ENCODE assay signal across 15 cellular contexts in the genomic region with DNA sequence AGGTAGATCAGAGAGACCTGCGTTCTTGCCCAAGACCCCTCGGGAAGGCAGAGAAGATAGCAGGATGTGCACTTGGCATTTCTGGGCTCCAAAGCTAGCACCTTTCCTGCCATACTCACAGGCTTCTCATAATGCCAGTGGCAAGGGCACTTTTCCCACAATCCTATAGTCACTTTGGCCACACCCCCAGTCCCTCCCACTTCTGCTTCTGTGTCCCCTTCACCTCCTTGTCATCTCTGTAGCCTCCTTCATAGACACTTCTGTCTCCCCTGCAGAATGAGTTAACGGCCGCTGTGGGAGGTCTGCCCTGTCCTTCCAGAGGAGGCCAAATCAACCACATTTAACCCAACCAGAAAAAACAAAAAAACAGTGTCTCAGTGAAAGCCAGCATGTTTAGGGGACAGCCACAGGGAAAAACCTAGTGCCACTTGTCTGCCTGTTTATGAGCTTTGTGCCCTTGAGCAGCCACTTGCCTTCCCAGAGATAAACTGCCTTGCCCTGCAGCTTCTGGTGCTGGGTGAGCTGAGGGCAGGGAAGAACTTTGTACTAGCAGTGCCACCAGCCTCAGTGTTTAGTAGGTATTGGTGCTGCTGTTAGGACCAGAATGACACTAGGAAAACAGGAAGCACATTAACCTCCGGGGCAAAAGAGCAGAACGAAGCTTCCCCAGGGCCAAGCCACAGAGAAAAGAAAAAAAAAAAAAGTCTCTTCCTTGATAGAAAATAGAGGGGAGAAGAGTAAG.
DNase-seq lines count a peak whose midpoint lies in the region; ATAC-seq, FAIRE-seq and TF ChIP-seq lines count a peak whose summit lies in the region.
"Had no signal": no experiment of that assay in that cellular context is flagged by ENCODE, and none has a peak within 500 bp of the region (broad histone marks: within the 10 kb centered on the region; RNA-seq: fewer than 3 reads in every experiment).

No MANE protein-coding gene starts in this region.

- H3K4me2 ChIP-seq in Loucy (ENCODE audit: low read depth, low read length, poor library complexity, severe bottlenecking): peak overlapping the region; percentile 54

- H3K4me1 ChIP-seq in heart left ventricle (peaks cover 0 to 17% (median 5%) of the 10 kb centered on the region in 12 donors), right atrium auricular region (peaks cover 0 to 16% of the 10 kb centered on the region in 2 donors), Loucy (ENCODE audit: insufficient read depth, low read length, poor library complexity, severe bottlenecking) (peaks cover 14% of the 10 kb centered on the region), duodenal mucosa (ENCODE audit: control insufficient read depth in 1 of 2, insufficient read depth in 2 of 2, low read length in 2 of 2) (peaks cover 24 to 41% of the 10 kb centered on the region in 2 donors), transverse colon (peaks cover 0 to 14% (median 8%) of the 10 kb centered on the region in 4 donors)
- H3K4me1 ChIP-seq: psoas muscle had no signal

- H3K36me3 ChIP-seq in heart left ventricle (no peaks in the 10 kb centered on the region), right atrium auricular region (no peaks in the 10 kb centered on the region), Loucy (ENCODE audit: insufficient read depth, low read length) (no peaks in the 10 kb centered on the region), duodenal mucosa (ENCODE audit: control insufficient read depth in 1 of 2, insufficient read depth in 2 of 2, low read length in 2 of 2) (no peaks in the 10 kb centered on the region), transverse colon (no peaks in the 10 kb centered on the region)

- in situ Hi-C loops in transverse colon (cut with MboI; ENCODE audit: low pct_ligation_motif_present in 1 of 4, low pct_unique_long_range_greater_than_20kb in 1 of 4, low sequenced_read_pairs in 3 of 4): no loop called here

- no peaks in the 10 kb centered on the region for H4K20me1 ChIP-seq in Loucy (ENCODE audit: insufficient read depth, low read length, poor library complexity, severe bottlenecking)

- H2AFZ ChIP-seq in Loucy (ENCODE audit: low read length): peak overlapping the region; percentile 43; the same call in 1 of the 2 replicates

- peak; percentile 72 to 84 (median 74) for ATAC-seq in heart left ventricle
- ATAC-seq in HG02642 (IDR thresholded peaks at IDR 0.05; ENCODE audit: poor library complexity, unreplicated experiment): no peak
- no peak for ATAC-seq in HG03469 (IDR thresholded peaks at IDR 0.05; ENCODE audit: unreplicated experiment)
- ATAC-seq: psoas muscle had no signal

- TF ChIP-seq POLR2A in heart left ventricle (IDR thresholded peaks at IDR 0.05): no peak
- no peak for TF ChIP-seq POLR2A in transverse colon (IDR thresholded peaks at IDR 0.05)

- intact Hi-C loops in heart left ventricle (cut with DNase I): no loop called here
- intact Hi-C loops in transverse colon (cut with DNase I; ENCODE audit: low total_unique reads): no loop called here

- peak overlapping the region; percentile 17 for H3K9ac ChIP-seq in Loucy (ENCODE audit: low read depth, low read length, poor library complexity, severe bottlenecking)
- H3K9ac ChIP-seq in duodenal mucosa (ENCODE audit: low read depth in 1 of 2, low read length in 2 of 2): peak overlapping the region; percentile 20 to 66

- H3K4me3 ChIP-seq in heart left ventricle (no peak overlapping the region), right atrium auricular region (no peak overlapping the region), Loucy (ENCODE audit: low read length, poor library complexity, severe bottlenecking) (peak overlapping the region; percentile 8), duodenal mucosa (ENCODE audit: low read depth in 1 of 2, low read length in 2 of 2) (peak overlapping the region in 1 of 2 donors; percentile 25), transverse colon (no peak overlapping the region)
- H3K4me3 ChIP-seq: coronary artery, psoas muscle had no signal

- H3K79me2 ChIP-seq in Loucy (ENCODE audit: insufficient read depth, low read length): no peaks in the 10 kb centered on the region

- no peaks in the 10 kb centered on the region for H3K9me3 ChIP-seq in heart left ventricle
- no peaks in the 10 kb centered on the region for H3K9me3 ChIP-seq in right atrium auricular region
- H3K9me3 ChIP-seq in Loucy (ENCODE audit: insufficient read depth, low read depth, low read length): no peaks in the 10 kb centered on the region
- no peaks in the 10 kb centered on the region for H3K9me3 ChIP-seq in duodenal mucosa (ENCODE audit: control insufficient read depth in 1 of 2, low read length in 2 of 2)
- no peaks in the 10 kb centered on the region for H3K9me3 ChIP-seq in transverse colon
- H3K9me3 ChIP-seq: psoas muscle had no signal

- H3K27ac ChIP-seq in heart left ventricle (peak overlapping the region in 1 of 12 donors; percentile 15), right atrium auricular region (no peak overlapping the region), duodenal mucosa (ENCODE audit: low read depth, low read length) (peak overlapping the region; percentile 58), transverse colon (peak overlapping the region; percentile 13 to 68 (median 59))
- H3K27ac ChIP-seq: coronary artery, psoas muscle had no signal

- no peaks in the 10 kb centered on the region for H3K9me2 ChIP-seq in Loucy (replicated peaks; ENCODE audit: low read depth, low read length)

- peak in 1 of 5 donors; percentile 45 for DNase-seq in heart left ventricle
- DNase-seq in right atrium auricular region (ENCODE audit: low spot score): no peak
- peak; percentile 70 for DNase-seq in transverse colon
- no peak for DNase-seq in urothelium cell line (ENCODE audit: low spot score)
- DNase-seq: mammary epithelial cell, NCI-H774, psoas muscle, SW 1271 had no signal

- no peaks in the 10 kb centered on the region for H3F3A ChIP-seq in Loucy (ENCODE audit: low read depth)

- H3K27me3 ChIP-seq in heart left ventricle: no peaks in the 10 kb centered on the region
- no peaks in the 10 kb centered on the region for H3K27me3 ChIP-seq in right atrium auricular region
- no peaks in the 10 kb centered on the region for H3K27me3 ChIP-seq in Loucy (ENCODE audit: insufficient read depth, low read length, poor library complexity, severe bottlenecking)
- no peaks in the 10 kb centered on the region for H3K27me3 ChIP-seq in duodenal mucosa (ENCODE audit: control insufficient read depth in 1 of 2, insufficient read depth in 2 of 2, low read length in 2 of 2)
- H3K27me3 ChIP-seq in transverse colon: no peaks in the 10 kb centered on the region

- TF ChIP-seq EP300 in transverse colon (IDR thresholded peaks at IDR 0.05; ENCODE audit: low read depth): no peak

- TF ChIP-seq CTCF in heart left ventricle (IDR thresholded peaks at IDR 0.05): no peak
- TF ChIP-seq CTCF in right atrium auricular region (IDR thresholded peaks at IDR 0.05): no peak
- no peak for TF ChIP-seq CTCF in Loucy (conservative IDR thresholded peaks at IDR 0.05; ENCODE audit: low read length)
- TF ChIP-seq CTCF in transverse colon (IDR thresholded peaks at IDR 0.05): no peak

- FAIRE-seq in urothelium cell line (lab: Jason Lieb, UNC): no peak
- FAIRE-seq: D721Med, frontal cortex had no signal

- WGBS in heart left ventricle, 4 donors: 43 to 68% (median 60%) methylated on average over 6 of the region's 6 CpGs
- WGBS in transverse colon (ENCODE audit: low coverage in 1 of 2), 2 donors: 59% methylated on average over 6 of the region's 6 CpGs; no CpG with 5 or more reads in 1 of the 2 donors

Comparison
In these comparisons a context has a peak if more than half of its experiments do, and no peak if none do; other contexts are left out.
1. ATAC-seq: peak in heart left ventricle (4 of 4); none in HG02642 (single experiment) and HG03469 (single experiment).
2. H3K27ac ChIP-seq: peak in duodenal mucosa (single experiment) and transverse colon (4 of 4); none in right atrium auricular region (0 of 2).